8 cellular contexts compared by ENCODE assay signal in genomic region chr4:146340798-146341197, GRCh38.
A peak's percentile ranks its signal among the peaks of the same experiment; 100 is the strongest.
DNase-seq lines count a peak whose midpoint lies in the region; TF ChIP-seq lines count a peak whose summit lies in the region.

No MANE protein-coding gene starts in this region.

- POLR2A ChIA-PET in activated CD4-positive, alpha-beta T cell treated with anti-CD3 and anti-CD28 coated beads, Interleukin-2, amount 10 ng/mL, durations not matched to agents 7 days and 5 days (lab: Charles Lee), result no interaction called here

- H3K79me1 ChIP-seq in mesenchymal stem cell (replicated peaks; ENCODE audit: low read length, poor library complexity, severe bottlenecking), result no peaks in the 10 kb centered on the region

- H3K23ac ChIP-seq in mesenchymal stem cell (ENCODE audit: low read length in 2 of 2), result no peak overlapping the region

- no peak overlapping the region for H3K4ac ChIP-seq in mesenchymal stem cell (ENCODE audit: low read depth in 1 of 2, low read length in 2 of 2)

- no peaks in the 10 kb centered on the region for H3K27me3 Mint-ChIP-seq in activated CD4-positive, alpha-beta T cell treated with anti-CD3 and anti-CD28 coated beads, Interleukin-2, amount 10 ng/mL, durations not matched to agents 7 days and 5 days

- no peaks in the 10 kb centered on the region for H3K27me3 ChIP-seq in mesenchymal stem cell (ENCODE audit: control insufficient read depth in 1 of 2, insufficient read depth in 1 of 2, low read length in 2 of 2)

- H4K8ac ChIP-seq in mesenchymal stem cell (ENCODE audit: low read length), result no peak overlapping the region

- no peaks in the 10 kb centered on the region for H3K9me3 Mint-ChIP-seq in activated CD4-positive, alpha-beta T cell treated with anti-CD3 and anti-CD28 coated beads, Interleukin-2, amount 10 ng/mL, durations not matched to agents 7 days and 5 days

- H4K91ac ChIP-seq in mesenchymal stem cell (ENCODE audit: low read length), result no peak overlapping the region

- no peak overlapping the region for H2BK5ac ChIP-seq in mesenchymal stem cell (ENCODE audit: low read depth, low read length, poor library complexity, severe bottlenecking)

- no peak overlapping the region for H3K27ac ChIP-seq in mesenchymal stem cell (ENCODE audit: low read length, poor library complexity, severe bottlenecking)

- no peak overlapping the region for H3K27ac Mint-ChIP-seq in activated CD4-positive, alpha-beta T cell treated with anti-CD3 and anti-CD28 coated beads, Interleukin-2, amount 10 ng/mL, durations not matched to agents 7 days and 5 days

- H3K14ac ChIP-seq in mesenchymal stem cell (ENCODE audit: low read length in 2 of 2), result no peak overlapping the region

- peak; percentile 19 for TF ChIP-seq CTCF in HFF-Myc (IDR thresholded peaks at IDR 0.05; ENCODE audit: low read depth, low read length, missing control alignments)

- no peaks in the 10 kb centered on the region for H3K4me1 Mint-ChIP-seq in activated CD4-positive, alpha-beta T cell treated with anti-CD3 and anti-CD28 coated beads, Interleukin-2, amount 10 ng/mL, durations not matched to agents 7 days and 5 days

- peak; percentile 19 for DNase-seq in DMS153 treated with DMSO at 0.1 percent for 48 hours (lab: John Stamatoyannopoulos, UW; ENCODE audit: unreplicated experiment)
- DNase-seq in HFF-Myc (ENCODE audit: extremely low read depth, low read depth), result no peak
- peak; percentile 40 for DNase-seq in amniotic epithelial cell (ENCODE audit: low read depth)
- DNase-seq in mesenchymal stem cell, result peak; percentile 38
- no peak for DNase-seq in activated CD4-positive, alpha-beta T cell treated with anti-CD3 and anti-CD28 coated beads, Interleukin-2, amount 10 ng/mL, durations not matched to agents 7 days and 5 days
- DNase-seq in DMS79 treated with DMSO at 0.1 percent for 48 hours (lab: John Stamatoyannopoulos, UW), result no peak
- no peak for DNase-seq in amygdala (lab: John Stamatoyannopoulos, UW)
- no peak for DNase-seq in mucosa of gallbladder (ENCODE audit: low spot score)

- H3K4me3 ChIP-seq in HFF-Myc (replicated peaks; ENCODE audit: low read depth, low read length) (no peak overlapping the region), mesenchymal stem cell (ENCODE audit: insufficient read depth in 1 of 2, low read depth in 1 of 2, low read length in 2 of 2) (no peak overlapping the region)

- no peak overlapping the region for H3K4me3 Mint-ChIP-seq in activated CD4-positive, alpha-beta T cell treated with anti-CD3 and anti-CD28 coated beads, Interleukin-2, amount 10 ng/mL, durations not matched to agents 7 days and 5 days

- H3K9me3 ChIP-seq in mesenchymal stem cell (ENCODE audit: control insufficient read depth, low read length), result no peaks in the 10 kb centered on the region

- H3K36me3 ChIP-seq in mesenchymal stem cell (ENCODE audit: control insufficient read depth in 1 of 2, insufficient read depth in 2 of 2, low read depth in 1 of 2, low read length in 2 of 2), result no peaks in the 10 kb centered on the region

- no peaks in the 10 kb centered on the region for H3K36me3 Mint-ChIP-seq in activated CD4-positive, alpha-beta T cell treated with anti-CD3 and anti-CD28 coated beads, Interleukin-2, amount 10 ng/mL, durations not matched to agents 7 days and 5 days (ENCODE audit: low read depth)

- CTCF ChIA-PET in activated CD4-positive, alpha-beta T cell treated with anti-CD3 and anti-CD28 coated beads, Interleukin-2, amount 10 ng/mL, durations not matched to agents 7 days and 5 days (lab: Charles Lee), result interaction anchor here (1.0 kb wide), 1 partner anchor 11 kb away, joined by 3 read pairs; no protein-coding TSS in a partner anchor

- no peak overlapping the region for H2BK12ac ChIP-seq in mesenchymal stem cell (ENCODE audit: low read length in 2 of 2)

- no peak overlapping the region for H2BK15ac ChIP-seq in mesenchymal stem cell (ENCODE audit: low read depth, poor library complexity, severe bottlenecking)

- H3K9ac ChIP-seq in mesenchymal stem cell (ENCODE audit: low read length), result no peak overlapping the region

- H2AK5ac ChIP-seq in mesenchymal stem cell (ENCODE audit: low read length, severe bottlenecking), result no peak overlapping the region

- H3K18ac ChIP-seq in mesenchymal stem cell (ENCODE audit: low read depth in 1 of 2, low read length in 2 of 2), result no peak overlapping the region

- H3K4me1 ChIP-seq in mesenchymal stem cell (ENCODE audit: control insufficient read depth, insufficient read depth, low read depth, low read length), result no peaks in the 10 kb centered on the region

- no peak overlapping the region for H3K4me2 ChIP-seq in mesenchymal stem cell (ENCODE audit: low read length, poor library complexity, severe bottlenecking)

- H2AFZ ChIP-seq in mesenchymal stem cell (ENCODE audit: low read depth, low read length), result no peak overlapping the region

- H2BK120ac ChIP-seq in mesenchymal stem cell (ENCODE audit: low read depth, low read length), result no peak overlapping the region

Comparison
In these comparisons a context has a peak if more than half of its experiments do, and no peak if none do; other contexts are left out.
1. DNase-seq: peak in DMS153 treated with DMSO at 0.1 percent for 48 hours (single experiment), amniotic epithelial cell (single experiment) and mesenchymal stem cell (single experiment); none in HFF-Myc (single experiment), activated CD4-positive, alpha-beta T cell treated with anti-CD3 and anti-CD28 coated beads, Interleukin-2, amount 10 ng/mL, durations not matched to agents 7 days and 5 days (single experiment), DMS79 treated with DMSO at 0.1 percent for 48 hours (single experiment), amygdala (0 of 56) and mucosa of gallbladder (single experiment).